Comparison of ENCODE assay signal across 27 cellular contexts in the genomic region with DNA sequence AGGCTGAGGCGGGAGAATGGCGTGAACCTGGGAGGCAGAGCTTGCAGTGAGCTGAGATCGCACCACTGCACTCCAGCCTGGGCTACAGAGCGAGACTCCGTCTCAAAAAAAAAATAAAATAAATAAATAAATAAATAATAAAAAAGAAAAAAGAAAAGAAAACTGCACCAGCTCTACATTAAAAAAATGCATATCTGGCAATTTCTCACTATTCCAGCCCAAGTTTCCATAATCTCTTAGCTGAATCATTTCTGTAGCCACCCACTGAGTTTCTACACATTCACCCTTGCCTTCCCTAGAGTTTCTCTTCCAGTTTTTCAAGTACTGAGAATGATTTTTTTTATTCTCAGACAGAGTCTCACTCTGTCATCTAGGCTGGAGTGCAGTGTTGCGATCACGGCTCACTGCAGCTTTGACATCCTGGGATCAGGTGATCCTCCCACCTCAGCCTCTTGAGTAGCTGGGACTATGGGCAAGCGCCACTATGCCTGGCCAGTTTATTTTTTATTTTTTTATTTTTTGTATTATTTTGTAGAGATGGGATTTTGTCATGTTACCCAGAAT. TPM values are rescaled to one million over a fixed set of nuclear protein-coding genes. Genes with fewer than 3 reads are reported as not detected.
"Had no signal": no experiment of that assay in that cellular context is flagged by ENCODE, and none has a peak within 500 bp of the region (broad histone marks: within the 10 kb centered on the region; RNA-seq: fewer than 3 reads in every experiment).

No MANE protein-coding gene starts in this region.

- DNase-seq: activated CD4-positive, alpha-beta T cell treated with anti-CD3 and anti-CD28 coated beads for 1 hour; activated CD4-positive, alpha-beta T cell treated with anti-CD3 and anti-CD28 coated beads, Interleukin-2, amount 50 U/mL, for 1 hour; activated CD8-positive, alpha-beta T cell treated with anti-CD3 and anti-CD28 coated beads, Interleukin-2, amount 10 ng/mL, durations not matched to agents 7 days and 5 days; activated gamma-delta T cell treated with Interleukin-2 at 50 U/mL for 16 hours; adrenal gland; central memory CD4-positive, alpha-beta T cell; effector memory CD4-positive, alpha-beta T cell; foreskin melanocyte; immature natural killer cell; pancreas; psoas muscle; right cardiac atrium; stimulated activated CD4-positive, alpha-beta T cell treated with anti-CD3 and anti-CD28 coated beads, Interleukin-1b, Interleukin-23, amount 100 ng/mL, for 48 hours; stimulated activated naive CD4-positive, alpha-beta T cell; testis had no signal

- ATAC-seq: activated CD8-positive, alpha-beta T cell treated with anti-CD3 and anti-CD28 coated beads, Interleukin-2, amount 10 ng/mL, durations not matched to agents 7 days and 5 days; esophagus mucosa; natural killer cell treated with Interleukin-12 subunit alpha and Interleukin-12 subunit beta and Interleukin-15 and Interleukin-18, amount 100 ng/mL, for 72 hours; pancreas; psoas muscle; right cardiac atrium had no signal

- H3K79me2 ChIP-seq: hepatocyte had no signal

- H3K27ac ChIP-seq: adrenal gland, hepatocyte, neutrophil, pancreas, psoas muscle, testis, vagina had no signal

- H3K4me1 ChIP-seq: adrenal gland, pancreas, psoas muscle, testis had no signal

- H3K4me1 Mint-ChIP-seq: immature natural killer cell, memory B cell had no signal

- H3K36me3 ChIP-seq: adrenal gland, neutrophil, pancreas, vagina had no signal

- H3K4me3 ChIP-seq: adrenal gland, hepatocyte, pancreas, psoas muscle, testis, vagina had no signal

- H3K27me3 ChIP-seq: adrenal gland, hepatocyte, neutrophil, pancreas, testis, vagina had no signal

- H3K36me3 Mint-ChIP-seq: activated naive CD4-positive, alpha-beta T cell treated with anti-CD3 and anti-CD28 coated beads, Interleukin-2, amount 50 U/mL, for 72 hours; immature natural killer cell; memory B cell; natural killer cell treated with Interleukin-12 subunit alpha and Interleukin-12 subunit beta and Interleukin-15 and Interleukin-18, amount 100 ng/mL, for 72 hours; type B pancreatic cell had no signal

- H3K9me3 ChIP-seq: adrenal gland, neutrophil, pancreas, psoas muscle, testis, vagina had no signal

- H3K9me3 Mint-ChIP-seq: activated naive CD4-positive, alpha-beta T cell treated with anti-CD3 and anti-CD28 coated beads, Interleukin-2, amount 50 U/mL, for 72 hours; activated T-helper 1 cell treated with anti-CD3 and anti-CD28 coated beads, Interleukin-12 subunit alpha, Interleukin-12 subunit beta, Interleukin-2, Interleukin-4 antibody, amounts not matched to agents 30 ng/mL and 10 ng/mL and 1 ng/mL, durations not matched to agents 14 hours and 24 hours and 36 hours; immature natural killer cell; memory B cell; natural killer cell treated with Interleukin-12 subunit alpha and Interleukin-12 subunit beta and Interleukin-15 and Interleukin-18, amount 100 ng/mL, for 72 hours; type B pancreatic cell had no signal

- H3K4me2 ChIP-seq: hepatocyte had no signal

- H3K27me3 Mint-ChIP-seq: type B pancreatic cell had no signal

- FAIRE-seq: astrocyte, colon, pancreas had no signal

- H2AFZ ChIP-seq: hepatocyte had no signal

- H3K27ac Mint-ChIP-seq: activated CD8-positive, alpha-beta T cell treated with anti-CD3 and anti-CD28 coated beads, Interleukin-2, amount 10 ng/mL, durations not matched to agents 7 days and 5 days; activated naive CD4-positive, alpha-beta T cell treated with anti-CD3 and anti-CD28 coated beads, Interleukin-2, amount 50 U/mL, for 72 hours; activated T-helper 1 cell treated with anti-CD3 and anti-CD28 coated beads, Interleukin-12 subunit alpha, Interleukin-12 subunit beta, Interleukin-2, Interleukin-4 antibody, amounts not matched to agents 30 ng/mL and 10 ng/mL and 1 ng/mL, durations not matched to agents 14 hours and 24 hours and 36 hours; immature natural killer cell; memory B cell; natural killer cell treated with Interleukin-12 subunit alpha and Interleukin-12 subunit beta and Interleukin-15 and Interleukin-18, amount 100 ng/mL, for 72 hours; type B pancreatic cell had no signal

- H3K4me3 Mint-ChIP-seq: activated CD8-positive, alpha-beta T cell treated with anti-CD3 and anti-CD28 coated beads, Interleukin-2, amount 10 ng/mL, durations not matched to agents 7 days and 5 days; activated T-helper 1 cell treated with anti-CD3 and anti-CD28 coated beads, Interleukin-12 subunit alpha, Interleukin-12 subunit beta, Interleukin-2, Interleukin-4 antibody, amounts not matched to agents 30 ng/mL and 10 ng/mL and 1 ng/mL, durations not matched to agents 14 hours and 24 hours and 36 hours; immature natural killer cell; memory B cell; natural killer cell treated with Interleukin-12 subunit alpha and Interleukin-12 subunit beta and Interleukin-15 and Interleukin-18, amount 100 ng/mL, for 72 hours; type B pancreatic cell had no signal

RNA-seq across cellular contexts. Expression of a gene that starts 24.5 kb away (rescaled TPM):
- total RNA-seq: activated CD8-positive, alpha-beta T cell treated with anti-CD3 and anti-CD28 coated beads, Interleukin-2, amount 10 ng/mL, durations not matched to agents 7 days and 5 days; activated naive CD4-positive, alpha-beta T cell treated with anti-CD3 and anti-CD28 coated beads, Interleukin-2, amount 50 U/mL, for 72 hours; activated T-helper 1 cell treated with anti-CD3 and anti-CD28 coated beads, Interleukin-12 subunit alpha, Interleukin-12 subunit beta, Interleukin-2, Interleukin-4 antibody, amounts not matched to agents 30 ng/mL and 10 ng/mL and 1 ng/mL, durations not matched to agents 14 hours and 24 hours and 36 hours; esophagus mucosa; natural killer cell treated with Interleukin-12 subunit alpha and Interleukin-12 subunit beta and Interleukin-15 and Interleukin-18, amount 100 ng/mL, for 72 hours; skeletal muscle tissue had no signal
- polyA plus RNA-seq: hepatocyte, immature natural killer cell had no signal
